Comparison of ENCODE assay signal across 17 cellular contexts in genomic region chr3:62585861-62586260, GRCh38.
DNase-seq lines count a peak whose midpoint lies in the region; ATAC-seq and TF ChIP-seq lines count a peak whose summit lies in the region.
"Had no signal": no experiment of that assay in that cellular context is flagged by ENCODE, and none has a peak within 500 bp of the region (broad histone marks: within the 10 kb centered on the region; RNA-seq: fewer than 3 reads in every experiment).

No MANE protein-coding gene starts in this region.

- WGBS in endodermal cell (ENCODE audit: insufficient coverage in 1 of 2, insufficient read length in 1 of 2), 2 experiments: 71% methylated on average over 4 of the region's 4 CpGs; no CpG with 5 or more reads in 1 of the 2 experiments
- 48 to 72% (median 55%) methylated on average over 4 of the region's 4 CpGs for WGBS in ovary, 3 donors

- H3K36me3 Mint-ChIP-seq in endodermal cell (ENCODE audit: low read depth): peaks cover 12% of the 10 kb centered on the region
- H3K36me3 Mint-ChIP-seq: CD4-positive, alpha-beta memory T cell had no signal

- H3K27me3 ChIP-seq in endodermal cell (ENCODE audit: control insufficient read depth, insufficient read depth, low read length, poor library complexity, severe bottlenecking) (no peaks in the 10 kb centered on the region), skeletal muscle satellite cell (ENCODE audit: control insufficient read depth, insufficient read depth, low read length) (no peaks in the 10 kb centered on the region), ovary (no peaks in the 10 kb centered on the region)

- H3K36me3 ChIP-seq in endodermal cell (ENCODE audit: control insufficient read depth, insufficient read depth, low read length): peaks cover 10% of the 10 kb centered on the region
- H3K36me3 ChIP-seq in skeletal muscle satellite cell (ENCODE audit: insufficient read depth, low read length): no peaks in the 10 kb centered on the region
- no peaks in the 10 kb centered on the region for H3K36me3 ChIP-seq in ovary

- peak overlapping the region; percentile 28 for H3K27ac Mint-ChIP-seq in endodermal cell
- H3K27ac Mint-ChIP-seq: CD4-positive, alpha-beta memory T cell had no signal

- H3K9me3 Mint-ChIP-seq in endodermal cell: peaks cover 4% of the 10 kb centered on the region

- H3K9me3 ChIP-seq in endodermal cell (ENCODE audit: control insufficient read depth, low read length) (peaks cover 9% of the 10 kb centered on the region), skeletal muscle satellite cell (replicated peaks; ENCODE audit: low read length) (no peaks in the 10 kb centered on the region), ovary (no peaks in the 10 kb centered on the region)

- no peaks in the 10 kb centered on the region for H3K4me1 ChIP-seq in endodermal cell (ENCODE audit: control insufficient read depth, insufficient read depth, low read length)
- H3K4me1 ChIP-seq in skeletal muscle satellite cell (ENCODE audit: control insufficient read depth, insufficient read depth, low read length): peaks cover 48% of the 10 kb centered on the region
- H3K4me1 ChIP-seq in ovary (ENCODE audit: insufficient read depth): no peaks in the 10 kb centered on the region

- H3K4me3 ChIP-seq in endodermal cell (ENCODE audit: low read length) (no peak overlapping the region), skeletal muscle satellite cell (ENCODE audit: low read length) (peak overlapping the region; percentile 2), ovary (no peak overlapping the region)

- H3K27me3 Mint-ChIP-seq in endodermal cell (ENCODE audit: insufficient read depth): no peaks in the 10 kb centered on the region

- no peak for TF ChIP-seq EP300 in ovary (IDR thresholded peaks at IDR 0.05)

- H3K4me1 Mint-ChIP-seq in endodermal cell: no peaks in the 10 kb centered on the region
- H3K4me1 Mint-ChIP-seq: CD4-positive, alpha-beta memory T cell had no signal

- intact Hi-C loops in ovary (cut with DNase I): no loop called here

- no peak for ATAC-seq in HG03460 (IDR thresholded peaks at IDR 0.05; ENCODE audit: unreplicated experiment)

- H3K4me2 ChIP-seq in skeletal muscle satellite cell (ENCODE audit: low read length): no peak overlapping the region

- H3K27ac ChIP-seq in endodermal cell (ENCODE audit: low read depth, low read length): no peak overlapping the region
- no peak overlapping the region for H3K27ac ChIP-seq in ovary

- TF ChIP-seq CTCF in endodermal cell (conservative IDR thresholded peaks at IDR 0.05) (no peak), ovary (IDR thresholded peaks at IDR 0.05) (no peak)

- DNase-seq in ELR (ENCODE audit: low read depth) (peak; percentile 51), RPMI7951 (ENCODE audit: low read depth) (peak; percentile 46), endodermal cell (no peak), ovary (no peak)
- DNase-seq in stimulated activated CD4-positive, alpha-beta T cell treated with anti-CD3 and anti-CD28 coated beads, Interleukin-2, amount 100 ng/mL, for 48 hours: no peak
- DNase-seq: Calu3; CD4-positive, alpha-beta memory T cell; DMS53; Karpas-422; NCI-H1105; NCI-H1694; NCI-H2107; NCI-H2227 treated with DMSO at 0.1 percent for 48 hours; NCI-H524; SHP77 had no signal

- no peak overlapping the region for H3K4me3 Mint-ChIP-seq in endodermal cell
- H3K4me3 Mint-ChIP-seq: CD4-positive, alpha-beta memory T cell had no signal

- H3K9ac ChIP-seq in endodermal cell (ENCODE audit: extremely low read depth, low read length, poor library complexity, severe bottlenecking) (no peak overlapping the region), skeletal muscle satellite cell (ENCODE audit: low read depth, low read length) (peak overlapping the region; percentile 85)

- TF ChIP-seq POLR2A in ovary (IDR thresholded peaks at IDR 0.05): no peak

Comparison
In these comparisons a context has a peak if more than half of its experiments do, and no peak if none do; other contexts are left out.
1. DNase-seq: peak in ELR (single experiment) and RPMI7951 (single experiment); none in endodermal cell (single experiment), stimulated activated CD4-positive, alpha-beta T cell treated with anti-CD3 and anti-CD28 coated beads, Interleukin-2, amount 100 ng/mL, for 48 hours (0 of 2) and ovary (0 of 5).